In genomic region chr10:63466168-63466935, GRCh38 we compare ENCODE assay signal across 8 cellular contexts. TPM values are rescaled to one million over a fixed set of nuclear protein-coding genes. Genes with fewer than 3 reads are reported as not detected.
A peak's percentile ranks its signal among the peaks of the same experiment; 100 is the strongest.
DNase-seq lines count a peak whose midpoint lies in the region; ATAC-seq, FAIRE-seq and TF ChIP-seq lines count a peak whose summit lies in the region.

No MANE protein-coding gene starts in this region.

- H3K27me3 ChIP-seq in HL-60 (ENCODE audit: insufficient read depth, poor library complexity, severe bottlenecking) (no peaks in the 10 kb centered on the region), rectal smooth muscle tissue (ENCODE audit: control insufficient read depth, insufficient read depth, low read length) (no peaks in the 10 kb centered on the region)

- no peaks in the 10 kb centered on the region for H3K36me3 ChIP-seq in rectal smooth muscle tissue (ENCODE audit: control insufficient read depth, insufficient read depth, low read length)

- peak; percentile 16 for ATAC-seq in GM21360 (IDR thresholded peaks at IDR 0.05; ENCODE audit: unreplicated experiment)

- FAIRE-seq in GM12892 (lab: Jason Lieb, UNC), result no peak

- H3K4me1 ChIP-seq in rectal smooth muscle tissue (ENCODE audit: control insufficient read depth, insufficient read depth, low read length), result peaks cover 6% of the 10 kb centered on the region

- POLR2A ChIA-PET in RWPE1 (lab: Yijun Ruan, JAX; ENCODE audit: low non-redundant PET), result no interaction called here

- no peak for TF ChIP-seq POLR2A in GM12892 (IDR thresholded peaks at IDR 0.05; ENCODE audit: low read depth, low read length)

- H3K4me3 ChIP-seq in HL-60 (replicated peaks; ENCODE audit: insufficient read depth, low read length) (peak overlapping the region; percentile 91), rectal smooth muscle tissue (ENCODE audit: low read length) (peak overlapping the region; percentile 90)

- DNase-seq in DMS 273 (lab: John Stamatoyannopoulos, UW; ENCODE audit: unreplicated experiment) (peak; percentile 78), HL-60 (ENCODE audit: low read depth in 1 of 2, low spot score in 1 of 2) (peak in 1 of 2 experiments; percentile 39), RWPE1 (ENCODE audit: low spot score) (peak; percentile 49), astrocyte of the hippocampus (ENCODE audit: low read depth, low spot score) (peak; percentile 74), hippocampal formation (lab: John Stamatoyannopoulos, UW) (peak; percentile 55 to 57), GM12892 (ENCODE audit: insufficient read length) (no peak)

- no peak for TF ChIP-seq CTCF in HL-60 (IDR thresholded peaks at IDR 0.05; ENCODE audit: insufficient read depth, low read length)
- no peak for TF ChIP-seq CTCF in RWPE1 (conservative IDR thresholded peaks at IDR 0.05; ENCODE audit: low read depth)

- H3K9ac ChIP-seq in rectal smooth muscle tissue (ENCODE audit: low read length), result no peak overlapping the region

- H3K27ac ChIP-seq in HL-60 (replicated peaks) (peak overlapping the region; percentile 79), RWPE1 (peak overlapping the region; percentile 92), rectal smooth muscle tissue (ENCODE audit: low read depth, low read length) (peak overlapping the region; percentile 86)

- CTCF ChIA-PET in RWPE1 (lab: Yijun Ruan, JAX), result no interaction called here

RNA-seq across cellular contexts. Expression of gene JMJD1C, which starts 0.6 kb away (rescaled TPM):
- polyA plus RNA-seq in GM12892 (2012; ENCODE audit: missing spikeins), result 44.8 TPM

RNA-seq across cellular contexts. Expression of gene REEP3, which starts 54.8 kb away (rescaled TPM):
- 17.4 TPM for polyA plus RNA-seq in GM12892 (2012; ENCODE audit: missing spikeins)
